In the genomic region with DNA sequence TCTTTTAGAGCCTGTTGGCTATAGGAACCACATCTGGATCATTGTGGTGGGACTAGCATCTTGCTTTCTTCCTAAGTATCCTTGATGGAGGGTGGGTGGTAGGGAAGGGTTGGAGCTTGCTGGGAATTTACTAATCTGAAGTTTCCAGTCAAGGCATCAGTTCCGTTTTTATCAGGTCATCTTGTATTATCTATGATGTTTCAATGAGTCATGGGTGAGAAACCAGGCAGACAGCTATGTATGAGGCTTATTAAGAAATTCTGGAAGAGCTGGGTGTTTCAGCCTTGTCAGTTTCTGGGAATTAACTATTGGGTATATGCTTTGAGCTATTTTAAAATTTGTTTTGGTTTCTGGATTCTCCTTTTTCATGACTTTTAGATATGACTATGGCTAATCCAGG, we compare ENCODE assay signal across 15 cellular contexts. TPM values are rescaled to one million over a fixed set of nuclear protein-coding genes. Genes with fewer than 3 reads are reported as not detected.
DNase-seq lines count a peak whose midpoint lies in the region; ATAC-seq and TF ChIP-seq lines count a peak whose summit lies in the region.
"Had no signal": no experiment of that assay in that cellular context is flagged by ENCODE, and none has a peak within 500 bp of the region (broad histone marks: within the 10 kb centered on the region; RNA-seq: fewer than 3 reads in every experiment).

No MANE protein-coding gene starts in this region.

- H3K4me1 ChIP-seq in ACC112 (ENCODE audit: control insufficient read depth, insufficient read depth, low read length, unreplicated experiment) (peaks cover 18% of the 10 kb centered on the region), ovary (ENCODE audit: insufficient read depth) (no peaks in the 10 kb centered on the region)
- H3K4me1 ChIP-seq: thyroid gland had no signal

- TF ChIP-seq CTCF in fibroblast of pulmonary artery (IDR thresholded peaks at IDR 0.05; ENCODE audit: low read length, missing control alignments) = no peak
- no peak for TF ChIP-seq CTCF in ovary (IDR thresholded peaks at IDR 0.05)

- ATAC-seq in HG03520 (IDR thresholded peaks at IDR 0.05; ENCODE audit: unreplicated experiment) (no peak), sciatic nerve (no peak)
- ATAC-seq: CD8-positive, alpha-beta T cell; effector memory CD8-positive, alpha-beta T cell had no signal

- H3K27ac ChIP-seq in ACC112 (ENCODE audit: low read depth, low read length) (peak overlapping the region; percentile 98), ovary (no peak overlapping the region)
- H3K27ac ChIP-seq: thyroid gland had no signal

- no peaks in the 10 kb centered on the region for H3K9me3 ChIP-seq in ovary
- H3K9me3 ChIP-seq: thyroid gland had no signal

- no peak for TF ChIP-seq POLR2A in ovary (IDR thresholded peaks at IDR 0.05)

- DNase-seq in GM04504 (ENCODE audit: low read depth) (peak; percentile 52), SW 1271 (lab: John Stamatoyannopoulos, UW) (peak; percentile 28 to 59), fibroblast of pulmonary artery (ENCODE audit: low read depth) (peak; percentile 81), HT-29 (ENCODE audit: low spot score) (no peak), ovary (no peak), sciatic nerve (ENCODE audit: low spot score) (no peak)
- DNase-seq: activated CD4-positive, alpha-beta T cell treated with anti-CD3 and anti-CD28 coated beads for 4 hours; activated naive CD4-positive, alpha-beta T cell treated with anti-CD3 and anti-CD28 coated beads, Interleukin-2, amount 10 ng/mL, durations not matched to agents 7 days and 5 days; CD8-positive, alpha-beta T cell; effector memory CD8-positive, alpha-beta T cell; Kasumi-1; NCI-H2227 treated with DMSO at 0.1 percent for 48 hours; thyroid gland had no signal

- H3K36me3 ChIP-seq in ACC112 (ENCODE audit: insufficient read depth, low read length) = peaks cover 20% of the 10 kb centered on the region; the same call in 1 of the 2 replicates
- H3K36me3 ChIP-seq in ovary = no peaks in the 10 kb centered on the region

- peak overlapping the region; percentile 59 for H3K4me3 ChIP-seq in ACC112 (ENCODE audit: low read depth, low read length)
- H3K4me3 ChIP-seq in fibroblast of pulmonary artery (replicated peaks; ENCODE audit: low read depth, low read length) = no peak overlapping the region
- no peak overlapping the region for H3K4me3 ChIP-seq in ovary
- H3K4me3 ChIP-seq: thyroid gland had no signal

- intact Hi-C loops in ovary (cut with DNase I) = no loop called here
- intact Hi-C loops in sciatic nerve (cut with DNase I) = no loop called here

- H3K79me2 ChIP-seq in ACC112 (ENCODE audit: control insufficient read depth, insufficient read depth, low read length, unreplicated experiment) = peaks cover 4% of the 10 kb centered on the region

- peak overlapping the region; percentile 40 for H2AFZ ChIP-seq in ACC112 (ENCODE audit: low read length, unreplicated experiment)

- H3K27me3 ChIP-seq in ACC112 (ENCODE audit: insufficient read depth, low read length) (no peaks in the 10 kb centered on the region), ovary (no peaks in the 10 kb centered on the region)
- H3K27me3 ChIP-seq: thyroid gland had no signal

- 24 to 46% (median 31%) methylated on average over 1 of the region's 1 CpG for WGBS in ovary, 3 donors

- TF ChIP-seq EP300 in ovary (IDR thresholded peaks at IDR 0.05) = no peak

RNA-seq across cellular contexts. Expression of gene TSFM, which starts 11.3 kb away (rescaled TPM):
- total RNA-seq in HT-29 (2014; rRNA removed; shearing (Covaris generic)) = 60.6 and 63.6 TPM in 2 replicates
- total RNA-seq in ovary (10 to 100 TPM; 13.2 to 23.0 (median 20.1) TPM), sciatic nerve (14.6 TPM)
- polyA plus RNA-seq in ovary = 10 to 100 TPM; 17.5 to 28.1 TPM

RNA-seq across cellular contexts. Expression of gene EEF1AKMT3, which starts 21.5 kb away (rescaled TPM):
- 1.1 and 6.9 TPM in 2 replicates for total RNA-seq in HT-29 (2014; rRNA removed; shearing (Covaris generic))
- total RNA-seq in ovary (10 to 100 TPM; 11.0 to 18.0 (median 15.2) TPM), sciatic nerve (11.8 TPM)
- 10 to 100 TPM; 10.4 to 15.0 TPM for polyA plus RNA-seq in ovary

RNA-seq across cellular contexts. Expression of gene METTL1, which starts 22.0 kb away (rescaled TPM):
- 25.7 and 34.0 TPM in 2 replicates for total RNA-seq in HT-29 (2014; rRNA removed; shearing (Covaris generic))
- 10 to 100 TPM in 6 of 7 donors, 1 to 10 TPM in 1; 5.7 to 48.6 (median 26.4) TPM for total RNA-seq in ovary
- polyA plus RNA-seq in ovary = 10 to 100 TPM; 10.6 to 29.3 TPM
- total RNA-seq in sciatic nerve = 13.4 TPM

RNA-seq across cellular contexts. Expression of gene AVIL, which starts 24.6 kb away (rescaled TPM):
- total RNA-seq in HT-29 (2014; rRNA removed; shearing (Covaris generic)) = 0.73 and 1.5 TPM in 2 replicates
- total RNA-seq in ovary = 1 to 10 TPM; 1.4 to 5.3 (median 4.7) TPM
- polyA plus RNA-seq in ovary = 1 to 10 TPM; 2.9 to 8.1 TPM
- 7.3 TPM for total RNA-seq in sciatic nerve

RNA-seq across cellular contexts. Expression of gene CYP27B1, which starts 27.0 kb away (rescaled TPM):
- 7.0 and 11.0 TPM in 2 replicates for total RNA-seq in HT-29 (2014; rRNA removed; shearing (Covaris generic))
- total RNA-seq in ovary (1 to 10 TPM in 4 of 7 donors, under 1 TPM in 3; 0.12 to 2.5 (median 1.0) TPM), sciatic nerve (0.98 TPM)
- under 1 TPM; 0.18 to 0.30 TPM for polyA plus RNA-seq in ovary

Comparison
In these comparisons a context has a peak if more than half of its experiments do, and no peak if none do; other contexts are left out.
1. DNase-seq: peak in GM04504 (single experiment), SW 1271 (2 of 2) and fibroblast of pulmonary artery (single experiment); none in HT-29 (single experiment), ovary (0 of 5) and sciatic nerve (single experiment).